Comparison of ENCODE assay signal across 26 cellular contexts in the genomic region with DNA sequence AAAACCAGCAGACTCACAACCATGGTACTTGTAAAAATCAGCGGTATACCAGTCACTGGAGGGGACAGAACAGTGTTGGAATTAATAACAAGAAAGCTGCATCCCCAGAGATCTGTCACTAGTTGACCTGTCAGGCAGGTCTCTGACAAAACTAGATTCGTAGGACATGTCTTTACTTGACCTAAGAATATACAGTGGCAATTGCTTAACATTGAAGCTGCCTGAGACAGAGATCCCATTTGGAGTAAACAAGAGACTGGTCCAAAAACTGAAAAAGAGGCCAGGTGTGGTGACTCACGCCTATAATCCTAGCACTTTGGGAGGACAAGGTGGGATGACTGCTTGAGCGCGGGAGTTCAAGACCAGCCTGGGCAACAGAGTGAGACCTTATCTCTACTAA. TPM values are rescaled to one million over a fixed set of nuclear protein-coding genes. Genes with fewer than 3 reads are reported as not detected.
DNase-seq lines count a peak whose midpoint lies in the region; ATAC-seq, FAIRE-seq and TF ChIP-seq lines count a peak whose summit lies in the region.
"Had no signal": no experiment of that assay in that cellular context is flagged by ENCODE, and none has a peak within 500 bp of the region (broad histone marks: within the 10 kb centered on the region; RNA-seq: fewer than 3 reads in every experiment).

No MANE protein-coding gene starts in this region.

- no peaks in the 10 kb centered on the region for H3K27me3 ChIP-seq in Loucy (ENCODE audit: insufficient read depth, low read length, poor library complexity, severe bottlenecking)
- no peaks in the 10 kb centered on the region for H3K27me3 ChIP-seq in mammary epithelial cell (ENCODE audit: insufficient read depth, low read length)
- peaks cover 0 to 3% (median 0%) of the 10 kb centered on the region in 3 experiments for H3K27me3 ChIP-seq in neuronal stem cell (ENCODE audit: control insufficient read depth in 3 of 3, insufficient read depth in 3 of 3, low read depth in 1 of 3, low read length in 3 of 3)
- H3K27me3 ChIP-seq: BE2C had no signal

- H3K9me3 ChIP-seq in Loucy (ENCODE audit: insufficient read depth, low read depth, low read length): no peaks in the 10 kb centered on the region
- no peaks in the 10 kb centered on the region for H3K9me3 ChIP-seq in mammary epithelial cell (replicated peaks; ENCODE audit: insufficient read depth, low read length)
- H3K9me3 ChIP-seq in neuronal stem cell (replicated peaks in 1 of 2; ENCODE audit: control insufficient read depth in 2 of 2, insufficient read depth in 1 of 2, low read depth in 1 of 2, low read length in 2 of 2): peaks cover 0 to 9% of the 10 kb centered on the region in 2 donors
- H3K9me3 ChIP-seq: BE2C had no signal

- no peaks in the 10 kb centered on the region for H3K36me3 Mint-ChIP-seq in glutamatergic neuron (ENCODE audit: unreplicated experiment)
- H3K36me3 Mint-ChIP-seq: CD4-positive, CD25-positive, alpha-beta regulatory T cell; CD8-positive, alpha-beta memory T cell had no signal

- CTCF ChIA-PET in mammary epithelial cell (lab: Charles Lee; ENCODE audit: low non-redundant PET): interaction anchor here (0.6 kb wide), 1 partner anchor 340 kb away, joined by 4 read pairs; no protein-coding TSS in a partner anchor

- H3K9me2 ChIP-seq in Loucy (replicated peaks; ENCODE audit: low read depth, low read length): no peaks in the 10 kb centered on the region

- H2BK15ac ChIP-seq in neuronal stem cell (ENCODE audit: low read length): no peak overlapping the region

- H3K4me1 Mint-ChIP-seq in stimulated activated naive CD8-positive, alpha-beta T cell treated with anti-CD3 and anti-CD28 coated beads, Interleukin-15, amount 100 ng/mL, for 72 hours: peaks cover 7% of the 10 kb centered on the region
- H3K4me1 Mint-ChIP-seq in glutamatergic neuron (ENCODE audit: low read depth, unreplicated experiment): no peaks in the 10 kb centered on the region
- H3K4me1 Mint-ChIP-seq: CD8-positive, alpha-beta memory T cell; GM23338; H9; IgD-negative memory B cell had no signal

- in situ Hi-C loops in mammary epithelial cell (cut with MboI; ENCODE audit: low sequenced_read_pairs in 2 of 2): no loop called here

- WGBS in mammary epithelial cell (ENCODE audit: low coverage, missing lambda C conversion rate): 74% methylated on average over 5 of the region's 5 CpGs
- WGBS in neuronal stem cell (ENCODE audit: extremely low coverage in 2 of 2, insufficient read length in 2 of 2, insufficient replicate concordance in 1 of 2), 2 donors: no CpG with 5 or more reads among the region's 5 CpGs

- TF ChIP-seq POLR2A in H54 (IDR thresholded peaks at IDR 0.05; ENCODE audit: low read depth, low read length): no peak

- no peaks in the 10 kb centered on the region for H3K36me3 ChIP-seq in Loucy (ENCODE audit: insufficient read depth, low read length)
- no peaks in the 10 kb centered on the region for H3K36me3 ChIP-seq in mammary epithelial cell (ENCODE audit: insufficient read depth, low read length)
- H3K36me3 ChIP-seq in neuronal stem cell (replicated peaks in 1 of 2; ENCODE audit: control insufficient read depth in 2 of 2, insufficient read depth in 2 of 2, low read length in 2 of 2): no peaks in the 10 kb centered on the region
- H3K36me3 ChIP-seq: BE2C had no signal

- H3K4me2 ChIP-seq in Loucy (ENCODE audit: low read depth, low read length, poor library complexity, severe bottlenecking): no peak overlapping the region
- no peak overlapping the region for H3K4me2 ChIP-seq in mammary epithelial cell (ENCODE audit: insufficient read depth, low read depth, low read length)
- H3K4me2 ChIP-seq in neuronal stem cell (ENCODE audit: insufficient read depth, low read length, poor library complexity, severe bottlenecking): no peak overlapping the region
- H3K4me2 ChIP-seq: GM23338 had no signal

- DNase-seq in mammary epithelial cell (peak; percentile 83), neuronal stem cell (ENCODE audit: low spot score) (no peak), glutamatergic neuron (no peak), left colon (no peak), H54 (ENCODE audit: insufficient read length, low spot score) (no peak)
- DNase-seq in stimulated activated naive CD8-positive, alpha-beta T cell treated with anti-CD3 and anti-CD28 coated beads, Interleukin-15, amount 100 ng/mL, for 72 hours: no peak
- DNase-seq: ACHN; BE2C; C1 segment of cervical spinal cord; CD4-positive, CD25-positive, alpha-beta regulatory T cell; CD8-positive, alpha-beta memory T cell; COR-L47; DMS 273 treated with DMSO at 0.1 percent for 48 hours; DMS53; DND-41; EL; H9 had no signal

- FAIRE-seq in H54 (lab: Jason Lieb, UNC): no peak
- FAIRE-seq: A204.1, GM19239, HepG2 had no signal

- H3K4me3 ChIP-seq in Loucy (ENCODE audit: low read length, poor library complexity, severe bottlenecking): no peak overlapping the region
- no peak overlapping the region for H3K4me3 ChIP-seq in mammary epithelial cell (replicated peaks in 1 of 3; ENCODE audit: insufficient read depth in 1 of 3, low read depth in 2 of 3, low read length in 3 of 3)
- H3K4me3 ChIP-seq in neuronal stem cell (ENCODE audit: low read length in 2 of 2): no peak overlapping the region
- H3K4me3 ChIP-seq: GM12878, GM23338 had no signal

- H3K27ac ChIP-seq in mammary epithelial cell (ENCODE audit: insufficient read depth, low read depth, low read length) (no peak overlapping the region), neuronal stem cell (replicated peaks; ENCODE audit: low read length) (no peak overlapping the region)

- TF ChIP-seq CTCF in Loucy (conservative IDR thresholded peaks at IDR 0.05; ENCODE audit: low read length): no peak
- no peak for TF ChIP-seq CTCF in mammary epithelial cell (conservative IDR thresholded peaks at IDR 0.05 in 1 of 2, IDR thresholded peaks at IDR 0.05 in 1 of 2; ENCODE audit: extremely low read depth in 1 of 2, insufficient read depth in 1 of 2, low read depth in 1 of 2, low read length in 2 of 2)
- no peak for TF ChIP-seq CTCF in glutamatergic neuron (IDR thresholded peaks at IDR 0.05; ENCODE audit: partially characterized antibody, unreplicated experiment)

- H3K4me1 ChIP-seq in Loucy (ENCODE audit: insufficient read depth, low read length, poor library complexity, severe bottlenecking): peaks cover under 1% of the 10 kb centered on the region
- peaks cover 8% of the 10 kb centered on the region for H3K4me1 ChIP-seq in mammary epithelial cell (ENCODE audit: insufficient read depth, low read length)
- H3K4me1 ChIP-seq in neuronal stem cell (ENCODE audit: control insufficient read depth in 2 of 2, insufficient read depth in 1 of 2, low read depth in 1 of 2, low read length in 2 of 2): no peaks in the 10 kb centered on the region
- H3K4me1 ChIP-seq: BE2C had no signal

- H3K79me2 ChIP-seq in Loucy (ENCODE audit: insufficient read depth, low read length) (no peaks in the 10 kb centered on the region), mammary epithelial cell (ENCODE audit: insufficient read depth, low read length) (no peaks in the 10 kb centered on the region)

- H2BK12ac ChIP-seq in neuronal stem cell (ENCODE audit: low read length): no peak overlapping the region

- H4K8ac ChIP-seq in neuronal stem cell (ENCODE audit: low read depth, low read length): no peak overlapping the region

- H4K91ac ChIP-seq in neuronal stem cell (ENCODE audit: low read depth, low read length, poor library complexity): no peak overlapping the region

- no peak overlapping the region for H3K23ac ChIP-seq in neuronal stem cell (ENCODE audit: low read depth, low read length, poor library complexity)

- no peak overlapping the region for H3K14ac ChIP-seq in neuronal stem cell (ENCODE audit: low read length)

- H3K4me3 Mint-ChIP-seq in stimulated activated naive CD8-positive, alpha-beta T cell treated with anti-CD3 and anti-CD28 coated beads, Interleukin-15, amount 100 ng/mL, for 72 hours: no peak overlapping the region
- H3K4me3 Mint-ChIP-seq in glutamatergic neuron (ENCODE audit: unreplicated experiment): no peak overlapping the region
- H3K4me3 Mint-ChIP-seq: CD4-positive, CD25-positive, alpha-beta regulatory T cell; CD8-positive, alpha-beta memory T cell; GM23338; H9; IgD-negative memory B cell had no signal

- no peak overlapping the region for H2BK5ac ChIP-seq in neuronal stem cell (ENCODE audit: low read length)

- no peak overlapping the region for H2BK120ac ChIP-seq in neuronal stem cell (ENCODE audit: low read depth, low read length)

- H3K18ac ChIP-seq in neuronal stem cell (ENCODE audit: low read length): no peak overlapping the region

- dilution Hi-C loops in mammary epithelial cell (cut with HindIII; ENCODE audit: low sequenced_read_pairs): no loop called here

- no TSS peak for BruUV-seq in mammary epithelial cell (replicated peaks; lab: Mats Ljungman, UMichigan)

- intact Hi-C loops in mammary epithelial cell (cut with micrococcal nuclease) (no loop called here), left colon (cut with DNase I, micrococcal nuclease) (no loop called here)

- H4K20me1 ChIP-seq in Loucy (ENCODE audit: insufficient read depth, low read length, poor library complexity, severe bottlenecking) (no peaks in the 10 kb centered on the region), mammary epithelial cell (ENCODE audit: insufficient read depth, low read length) (no peaks in the 10 kb centered on the region)

- peak overlapping the region; percentile 61; the same call in 1 of the 2 replicates for H2AFZ ChIP-seq in Loucy (ENCODE audit: low read length)
- H2AFZ ChIP-seq in mammary epithelial cell (ENCODE audit: low read depth, low read length): peak overlapping the region; percentile 3
- peak overlapping the region; percentile 59 for H2AFZ ChIP-seq in neuronal stem cell (ENCODE audit: low read length)
- H2AFZ ChIP-seq: GM23338 had no signal

- H3K9ac ChIP-seq in Loucy (ENCODE audit: low read depth, low read length, poor library complexity, severe bottlenecking): no peak overlapping the region
- no peak overlapping the region for H3K9ac ChIP-seq in mammary epithelial cell (ENCODE audit: insufficient read depth, low read length)
- H3K9ac ChIP-seq in neuronal stem cell (ENCODE audit: low read depth, low read length, poor library complexity): no peak overlapping the region

- no peaks in the 10 kb centered on the region for H3F3A ChIP-seq in Loucy (ENCODE audit: low read depth)

- H3K79me1 ChIP-seq in neuronal stem cell (ENCODE audit: low read depth, low read length): no peaks in the 10 kb centered on the region

- no peak overlapping the region for H2AK5ac ChIP-seq in neuronal stem cell (ENCODE audit: low read depth, low read length)

- no peak overlapping the region for H3K4ac ChIP-seq in neuronal stem cell (ENCODE audit: low read length)

- H3K27me3 Mint-ChIP-seq in stimulated activated naive CD8-positive, alpha-beta T cell treated with anti-CD3 and anti-CD28 coated beads, Interleukin-15, amount 100 ng/mL, for 72 hours: no peaks in the 10 kb centered on the region
- no peaks in the 10 kb centered on the region for H3K27me3 Mint-ChIP-seq in glutamatergic neuron (ENCODE audit: unreplicated experiment)
- H3K27me3 Mint-ChIP-seq: IgD-negative memory B cell had no signal

- H3K9me3 Mint-ChIP-seq in stimulated activated naive CD8-positive, alpha-beta T cell treated with anti-CD3 and anti-CD28 coated beads, Interleukin-15, amount 100 ng/mL, for 72 hours: no peaks in the 10 kb centered on the region
- peaks cover 2% of the 10 kb centered on the region for H3K9me3 Mint-ChIP-seq in glutamatergic neuron (ENCODE audit: unreplicated experiment)

- H3K27ac Mint-ChIP-seq in stimulated activated naive CD8-positive, alpha-beta T cell treated with anti-CD3 and anti-CD28 coated beads, Interleukin-15, amount 100 ng/mL, for 72 hours: no peak overlapping the region
- H3K27ac Mint-ChIP-seq in glutamatergic neuron (ENCODE audit: unreplicated experiment): no peak overlapping the region
- H3K27ac Mint-ChIP-seq: CD4-positive, CD25-positive, alpha-beta regulatory T cell; CD8-positive, alpha-beta memory T cell; GM23338; H9; IgD-negative memory B cell had no signal

- ATAC-seq in esophagus mucosa: peak; percentile 98
- no peak for ATAC-seq in stimulated activated naive CD8-positive, alpha-beta T cell treated with anti-CD3 and anti-CD28 coated beads, Interleukin-15, amount 100 ng/mL, for 72 hours
- no peak for ATAC-seq in left colon
- ATAC-seq: GM12878, GM23338, HepG2 had no signal

RNA-seq across cellular contexts. Expression of gene SS18, which starts 7.2 kb away (rescaled TPM):
- 100 to 1,000 TPM in 1 of 2 donors, 10 to 100 TPM in 1; 99.7 to 137 TPM for total RNA-seq in mammary epithelial cell
- polyA plus RNA-seq in mammary epithelial cell: 142 TPM
- polyA minus RNA-seq in mammary epithelial cell: 52.4 TPM
- total RNA-seq in esophagus mucosa: 56.9 TPM
- polyA plus RNA-seq in neuronal stem cell (2013, experiment 1 of 2): 55.4 TPM
- 55.7 TPM for polyA plus RNA-seq in neuronal stem cell (2013, experiment 2 of 2)
- total RNA-seq in glutamatergic neuron (ENCODE audit: unreplicated experiment): 88.9 TPM
- 10 to 100 TPM; 47.6 to 48.4 TPM for total RNA-seq in left colon

RNA-seq across cellular contexts. Expression of gene PSMA8, which starts 36.1 kb away (rescaled TPM):
- total RNA-seq in mammary epithelial cell: not detected
- not detected for polyA plus RNA-seq in mammary epithelial cell
- polyA minus RNA-seq in mammary epithelial cell: not detected
- total RNA-seq in esophagus mucosa: not detected
- not detected for polyA plus RNA-seq in neuronal stem cell (2013, experiment 1 of 2)
- not detected for polyA plus RNA-seq in neuronal stem cell (2013, experiment 2 of 2)
- not detected for total RNA-seq in glutamatergic neuron (ENCODE audit: unreplicated experiment)
- total RNA-seq in left colon: not detected
- total RNA-seq: G401, GM12878, GM23338, H9, HepG2 had no signal
- polyA plus RNA-seq: GM23338, HepG2 had no signal

Comparison
In these comparisons a context has a peak if more than half of its experiments do, and no peak if none do; other contexts are left out.
1. H2AFZ ChIP-seq: peak in every context shown above with its lines; median percentile 61 in Loucy; 59 in neuronal stem cell; 3 in mammary epithelial cell.